ENCODE assay signal across 14 cellular contexts in the genomic region with DNA sequence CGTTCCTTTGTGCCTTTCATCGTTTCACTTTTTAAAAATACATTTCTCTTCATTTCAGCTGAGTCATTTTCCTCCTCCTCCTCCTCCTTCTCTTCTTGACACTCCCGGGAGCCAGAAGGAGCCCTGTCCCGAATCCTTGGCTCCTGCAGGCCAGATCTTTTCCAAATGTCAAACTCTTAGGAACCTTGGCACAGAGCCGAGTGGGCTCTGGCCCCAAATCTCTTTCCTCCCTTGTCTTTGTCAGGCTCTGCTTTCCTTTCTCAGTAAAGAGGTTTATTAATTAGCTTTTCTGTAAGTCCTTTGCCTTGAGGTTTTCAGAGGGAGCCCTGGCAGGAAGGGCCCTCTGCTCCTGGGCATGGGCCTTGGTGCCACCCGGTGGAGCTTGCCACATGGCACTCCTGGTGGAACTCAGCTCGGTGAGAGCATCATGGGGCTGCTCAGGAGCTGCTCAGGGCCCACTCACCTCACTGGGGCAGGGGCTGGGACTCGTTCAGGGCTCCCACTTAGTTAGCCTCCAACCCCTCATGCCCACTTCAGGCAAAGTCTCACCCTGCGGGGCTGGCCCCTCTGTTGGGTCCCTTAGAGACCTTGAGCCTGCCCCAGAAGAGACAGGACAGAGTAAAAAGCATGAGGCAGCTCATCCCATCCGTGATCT. TPM values are rescaled to one million over a fixed set of nuclear protein-coding genes. Genes with fewer than 3 reads are reported as not detected.
DNase-seq lines count a peak whose midpoint lies in the region; ATAC-seq and TF ChIP-seq lines count a peak whose summit lies in the region.
"Had no signal": no experiment of that assay in that cellular context is flagged by ENCODE, and none has a peak within 500 bp of the region (broad histone marks: within the 10 kb centered on the region; RNA-seq: fewer than 3 reads in every experiment).

No MANE protein-coding gene starts in this region.

- TF ChIP-seq POLR2A in upper lobe of left lung (IDR thresholded peaks at IDR 0.05), result no peak

- H3K4me1 ChIP-seq in upper lobe of left lung (peaks cover 8 to 19% (median 16%) of the 10 kb centered on the region in 4 donors), colonic mucosa (no peaks in the 10 kb centered on the region), MM.1S (ENCODE audit: low read length) (no peaks in the 10 kb centered on the region)

- H3K4me2 ChIP-seq in MM.1S (ENCODE audit: low read depth, low read length), result no peak overlapping the region
- H3K4me2 ChIP-seq: GM23338 had no signal

- H3K27me3 ChIP-seq in upper lobe of left lung (no peaks in the 10 kb centered on the region), colonic mucosa (peaks cover 7% of the 10 kb centered on the region), MM.1S (replicated peaks; ENCODE audit: insufficient read depth, low read length) (no peaks in the 10 kb centered on the region)
- H3K27me3 ChIP-seq: SJSA1 had no signal

- ATAC-seq in upper lobe of left lung (ENCODE audit: low FRiP score in 2 of 2), result peak; percentile 13 to 41
- ATAC-seq: GM23338 had no signal

- H3K4me3 ChIP-seq in SK-N-MC, result no peak overlapping the region
- H3K4me3 ChIP-seq in fibroblast of the aortic adventitia (ENCODE audit: low read depth, low read length), result no peak overlapping the region
- H3K4me3 ChIP-seq in upper lobe of left lung, result no peak overlapping the region
- no peak overlapping the region for H3K4me3 ChIP-seq in colonic mucosa
- H3K4me3 ChIP-seq in MM.1S (ENCODE audit: low read length), result no peak overlapping the region
- H3K4me3 ChIP-seq: GM23338, SJSA1 had no signal

- H4K20me1 ChIP-seq in MM.1S (ENCODE audit: insufficient read depth, low read length), result no peaks in the 10 kb centered on the region

- TF ChIP-seq EP300 in upper lobe of left lung (IDR thresholded peaks at IDR 0.05), result no peak

- no peaks in the 10 kb centered on the region for H3K9me2 ChIP-seq in MM.1S (replicated peaks; ENCODE audit: insufficient read depth, low read length)

- H3K9me3 ChIP-seq in SK-N-MC (ENCODE audit: low read depth, low read length) (peaks cover 4% of the 10 kb centered on the region; the same call in 1 of the 2 replicates), upper lobe of left lung (peaks cover 0 to 6% (median 6%) of the 10 kb centered on the region in 4 donors), colonic mucosa (no peaks in the 10 kb centered on the region), MM.1S (replicated peaks; ENCODE audit: insufficient read depth, low read length) (no peaks in the 10 kb centered on the region)
- H3K9me3 ChIP-seq: SJSA1 had no signal

- H3K27ac ChIP-seq in SK-N-MC (peak overlapping the region; percentile 46; the same call in 1 of the 2 replicates), upper lobe of left lung (peak overlapping the region in 1 of 4 donors; percentile 19), colonic mucosa (no peak overlapping the region), MM.1S (ENCODE audit: low read length) (no peak overlapping the region)
- H3K27ac ChIP-seq: SJSA1 had no signal

- DNase-seq in SK-N-MC (ENCODE audit: low read depth, low spot score) (no peak), fibroblast of the aortic adventitia (ENCODE audit: low read depth) (peak; percentile 92), occipital lobe (lab: John Stamatoyannopoulos, UW) (peak; percentile 22), upper lobe of left lung (no peak), colonic mucosa (no peak), NCI-H2107 treated with DMSO at 0.1 percent for 48 hours (lab: John Stamatoyannopoulos, UW; ENCODE audit: unreplicated experiment) (no peak), MM.1S (no peak), GM19240 (ENCODE audit: insufficient read length, low spot score) (no peak)
- DNase-seq: activated naive CD4-positive, alpha-beta T cell; endodermal cell; MV-4-11; NCI-H526 had no signal

- no peak overlapping the region for H2AFZ ChIP-seq in MM.1S (ENCODE audit: low read length)
- H2AFZ ChIP-seq: GM23338 had no signal

- intact Hi-C loops in colonic mucosa (cut with DNase I), result no loop called here

- WGBS in upper lobe of left lung, 2 donors, result 42 to 69% methylated on average over 7 to 10 of the region's 10 CpGs

- TF ChIP-seq CTCF in fibroblast of the aortic adventitia (IDR thresholded peaks at IDR 0.05; ENCODE audit: insufficient read depth, low read length) (no peak), upper lobe of left lung (IDR thresholded peaks at IDR 0.05) (no peak), colonic mucosa (IDR thresholded peaks at IDR 0.05) (no peak), MM.1S (IDR thresholded peaks at IDR 0.05; ENCODE audit: low read length) (no peak)

- no peaks in the 10 kb centered on the region for H3K79me2 ChIP-seq in MM.1S (ENCODE audit: low read length)

- H3F3A ChIP-seq in MM.1S (ENCODE audit: insufficient read depth, low read length), result no peaks in the 10 kb centered on the region

- no peak overlapping the region for H3K9ac ChIP-seq in SK-N-MC (ENCODE audit: insufficient read length)
- peak overlapping the region in 1 of 2 donors; percentile 24 for H3K9ac ChIP-seq in colonic mucosa (ENCODE audit: low read depth in 2 of 2, low read length in 2 of 2)
- H3K9ac ChIP-seq in MM.1S (ENCODE audit: low read length), result no peak overlapping the region

- H3K36me3 ChIP-seq in SK-N-MC (ENCODE audit: insufficient read depth, low read length) (no peaks in the 10 kb centered on the region), upper lobe of left lung (no peaks in the 10 kb centered on the region), colonic mucosa (no peaks in the 10 kb centered on the region), MM.1S (replicated peaks; ENCODE audit: insufficient read depth, low read length) (no peaks in the 10 kb centered on the region)
- H3K36me3 ChIP-seq: SJSA1 had no signal

RNA-seq across cellular contexts. Expression of gene STC2, which starts 17.2 kb away (rescaled TPM):
- total RNA-seq in fibroblast of the aortic adventitia (ENCODE audit: low replicate concordance) (48.3 and 400 TPM in 2 replicates), occipital lobe (0.31 TPM), upper lobe of left lung (10 to 100 TPM in 2 of 6 donors, 1 to 10 TPM in 4; 1.0 to 11.4 (median 6.2) TPM), colonic mucosa (1 to 10 TPM; 1.8 to 2.5 TPM)

Comparison
In these comparisons a context has a peak if more than half of its experiments do, and no peak if none do; other contexts are left out.
1. DNase-seq: peak in fibroblast of the aortic adventitia (single experiment) and occipital lobe (single experiment); none in SK-N-MC (single experiment), upper lobe of left lung (0 of 2), colonic mucosa (single experiment), NCI-H2107 treated with DMSO at 0.1 percent for 48 hours (single experiment), MM.1S (single experiment) and GM19240 (single experiment).